In the genomic region with DNA sequence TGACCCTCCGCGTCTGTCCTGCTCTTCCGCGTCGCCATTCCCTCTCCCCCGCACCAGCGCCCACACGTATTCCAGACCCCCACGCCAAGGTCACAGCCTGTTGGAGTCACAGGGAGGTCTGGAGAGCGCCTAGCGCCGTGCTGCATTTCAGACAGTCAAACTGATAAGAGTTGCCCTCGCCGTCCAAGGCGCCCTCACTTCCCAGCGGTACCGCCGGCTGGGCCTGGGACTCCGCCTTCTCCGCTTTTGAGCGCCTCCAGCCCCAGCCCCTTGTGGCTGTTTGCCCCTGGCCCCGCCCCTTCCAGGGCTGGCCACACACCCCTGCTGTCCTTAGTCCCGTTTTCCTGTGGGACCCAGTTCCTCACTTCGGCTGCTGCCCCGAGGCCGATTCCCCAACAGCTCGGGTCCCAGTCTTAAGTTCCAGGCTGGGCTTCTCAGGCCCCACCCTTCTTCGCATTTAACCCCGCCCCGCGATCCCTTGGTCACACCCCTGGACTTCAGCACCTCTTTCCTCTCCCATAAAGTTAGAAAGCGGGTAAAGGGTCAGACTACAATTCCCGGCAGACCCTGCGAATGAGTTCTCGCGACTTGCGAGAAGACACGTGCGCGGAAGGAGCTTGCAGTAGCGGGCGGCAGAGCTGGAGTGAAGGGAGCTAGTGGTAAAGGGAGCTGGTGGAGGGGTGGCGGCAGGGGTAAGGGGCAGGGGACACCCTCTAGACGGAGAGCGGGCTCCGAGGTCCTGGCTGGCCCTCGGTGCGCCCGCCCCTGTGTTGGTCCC, we compare ENCODE assay signal across 8 cellular contexts. TPM values are rescaled to one million over a fixed set of nuclear protein-coding genes. Genes with fewer than 3 reads are reported as not detected.
DNase-seq lines count a peak whose midpoint lies in the region; ATAC-seq lines count a peak whose summit lies in the region.

Gene GMPPA, plus strand, starts transcription at position 612 of the 778 bp plus-strand sequence. CDS start 1,085 bp downstream, outside the sequence.

- peaks cover 0 to 22% (median 3%) of the 10 kb centered on the region in 11 experiments; a peak in 10 of 22 replicates for H3K36me3 ChIP-seq in BLaER1 treated with 17β-estradiol and CSF1 and Interleukin-3, amounts not matched to agents 10 nM and 100 nM

- no peaks in the 10 kb centered on the region for H3K9me3 ChIP-seq in BLaER1 treated with 17β-estradiol and CSF1 and Interleukin-3, amounts not matched to agents 10 nM and 100 nM (replicated peaks in 1 of 11)

- H3K27me3 ChIP-seq in BLaER1 treated with 17β-estradiol and CSF1 and Interleukin-3, amounts not matched to agents 10 nM and 100 nM, result peaks cover 33 to 46% (median 43%) of the 10 kb centered on the region in 11 experiments

- peak within 1 kb of the TSS; percentile 77 to 90 (median 84) for H3K27ac ChIP-seq in BLaER1 treated with 17β-estradiol and CSF1 and Interleukin-3, amounts not matched to agents 10 nM and 100 nM

- ATAC-seq in GM19351 (IDR thresholded peaks at IDR 0.05; ENCODE audit: unreplicated experiment), result peak; percentile 89
- ATAC-seq in HG03521 (IDR thresholded peaks at IDR 0.05; ENCODE audit: unreplicated experiment), result peak; percentile 93
- ATAC-seq in left colon, result peak; percentile 88

- DNase-seq in NCI-H748 (lab: John Stamatoyannopoulos, UW; ENCODE audit: unreplicated experiment), result peak; percentile 98
- peak; percentile 90 for DNase-seq in activated CD4-positive, alpha-beta T cell treated with anti-CD3 and anti-CD28 coated beads, Interleukin-2, amount 50 U/mL, for 1 hour
- DNase-seq in cortex of kidney (lab: John Stamatoyannopoulos, UW), result peak; percentile 87
- DNase-seq in left colon, result peak; percentile 97 to 98
- peak; percentile 94 for DNase-seq in stimulated activated CD4-positive, alpha-beta T cell treated with anti-CD3 and anti-CD28 coated beads, Interleukin-1b, Interleukin-23, amount 100 ng/mL, for 48 hours

- peaks cover 18 to 46% (median 40%) of the 10 kb centered on the region in 10 experiments for H3K4me1 ChIP-seq in BLaER1 treated with 17β-estradiol and CSF1 and Interleukin-3, amounts not matched to agents 10 nM and 100 nM

- H3K9ac ChIP-seq in BLaER1 treated with 17β-estradiol and CSF1 and Interleukin-3, amounts not matched to agents 10 nM and 100 nM, result peak within 1 kb of the TSS; percentile 83 to 95 (median 90)

- H3K4me2 ChIP-seq in BLaER1 treated with 17β-estradiol and CSF1 and Interleukin-3, amounts not matched to agents 10 nM and 100 nM, result peak within 1 kb of the TSS; percentile 90 to 97 (median 94)

- H3K4me3 ChIP-seq in BLaER1 treated with 17β-estradiol and CSF1 and Interleukin-3, amounts not matched to agents 10 nM and 100 nM, result peak within 1 kb of the TSS; percentile 63 to 85 (median 74)

- H4K20me1 ChIP-seq in BLaER1 treated with 17β-estradiol and CSF1 and Interleukin-3, amounts not matched to agents 10 nM and 100 nM, result peaks cover 0 to 24% (median 0%) of the 10 kb centered on the region in 11 experiments; a peak in 5 of 22 replicates

- intact Hi-C loops in left colon (cut with DNase I, micrococcal nuclease), result no loop called here

RNA-seq across cellular contexts. Expression of gene GMPPA, which starts in this region (rescaled TPM):
- 10 to 100 TPM; 44.8 to 56.1 TPM for total RNA-seq in left colon

Comparison
In these comparisons a context has a peak if more than half of its experiments do, and no peak if none do; other contexts are left out.
1. Peak in every context shown above with its lines: DNase-seq, ATAC-seq, H3K4me3 ChIP-seq and H3K27ac ChIP-seq.